In the genomic region with DNA sequence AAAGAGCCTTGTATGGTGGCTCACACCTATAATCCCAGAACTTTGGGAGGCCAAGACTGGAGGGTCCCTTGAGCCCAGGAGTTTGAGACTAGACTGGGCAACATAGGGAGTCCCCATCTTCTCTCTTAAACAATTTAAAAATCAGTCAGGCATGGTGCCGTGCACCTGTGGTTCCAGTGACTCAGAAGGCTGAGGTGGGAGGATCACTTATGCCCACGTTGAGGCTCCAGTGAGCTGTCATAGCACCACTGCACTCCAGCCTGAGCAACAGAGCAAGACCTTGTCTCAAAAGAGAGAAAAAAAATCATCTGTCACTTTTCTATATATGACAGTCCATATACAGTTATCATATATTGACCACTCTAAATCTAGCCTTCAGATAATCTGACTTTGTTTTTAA, we compare ENCODE assay signal across 16 cellular contexts.
DNase-seq lines count a peak whose midpoint lies in the region; ATAC-seq and TF ChIP-seq lines count a peak whose summit lies in the region.
"Had no signal": no experiment of that assay in that cellular context is flagged by ENCODE, and none has a peak within 500 bp of the region (broad histone marks: within the 10 kb centered on the region; RNA-seq: fewer than 3 reads in every experiment).

No MANE protein-coding gene starts in this region.

- H3K56ac ChIP-seq in IMR-90 (ENCODE audit: extremely low read depth, insufficient read depth, low read length), result peak overlapping the region; percentile 17; the same call in 1 of the 2 replicates

- H3K27me3 ChIP-seq in IMR-90 (ENCODE audit: control insufficient read depth, insufficient read depth, low read length), result no peaks in the 10 kb centered on the region

- dilution Hi-C loops in IMR-90 (cut with HindIII; ENCODE audit: low sequenced_read_pairs, unreplicated experiment), result no loop called here

- TF ChIP-seq RAD21 in IMR-90 (IDR thresholded peaks at IDR 0.05; ENCODE audit: low read length), result no peak

- H3K4me2 ChIP-seq in IMR-90 (ENCODE audit: low read depth, low read length), result no peak overlapping the region
- H3K4me2 ChIP-seq: SK-N-SH had no signal

- 0 out of 2 replicates have a peak overlapping the region, but pooled peaks have one; percentile 66 for H3K23ac ChIP-seq in IMR-90 (ENCODE audit: low read depth, low read length)

- no peaks in the 10 kb centered on the region for H3K79me1 ChIP-seq in IMR-90 (ENCODE audit: low read depth in 1 of 2, low read length in 2 of 2)

- H3K4me1 ChIP-seq in IMR-90 (ENCODE audit: control insufficient read depth, insufficient read depth, low read length), result peaks cover 11% of the 10 kb centered on the region
- H3K4me1 ChIP-seq: prostate gland had no signal

- H3K9me1 ChIP-seq in IMR-90 (ENCODE audit: insufficient read depth, low read length), result peaks cover 10% of the 10 kb centered on the region

- no peaks in the 10 kb centered on the region for H3K36me3 ChIP-seq in IMR-90 (ENCODE audit: control insufficient read depth, insufficient read depth, low read length)
- H3K36me3 ChIP-seq: prostate gland had no signal

- H2AK5ac ChIP-seq in IMR-90 (ENCODE audit: low read depth, low read length), result peak overlapping the region; percentile 99

- H2AK9ac ChIP-seq in IMR-90 (replicated peaks; ENCODE audit: low read depth, low read length, poor library complexity), result no peak overlapping the region

- H4K8ac ChIP-seq in IMR-90 (ENCODE audit: low read depth in 2 of 2, low read length in 2 of 2), result peak overlapping the region; percentile 79 to 97

- peak overlapping the region; percentile 98 for H3K18ac ChIP-seq in IMR-90 (ENCODE audit: low read depth, low read length)

- ATAC-seq in GM19351 (IDR thresholded peaks at IDR 0.05; ENCODE audit: unreplicated experiment), result peak; percentile 83
- no peak for ATAC-seq in IMR-90 (ENCODE audit: low read depth)
- no peak for ATAC-seq in HG02623 (IDR thresholded peaks at IDR 0.05; ENCODE audit: unreplicated experiment)
- ATAC-seq in HG03135 (IDR thresholded peaks at IDR 0.05; ENCODE audit: unreplicated experiment), result no peak

- peak overlapping the region; percentile 79 for H4K5ac ChIP-seq in IMR-90 (ENCODE audit: low read depth, low read length)

- POLR2A ChIA-PET in IMR-90 (lab: Charles Lee; ENCODE audit: unreplicated experiment), result no interaction called here

- BruUV-seq in IMR-90 (replicated peaks; lab: Mats Ljungman, UMichigan), result no TSS peak

- peak overlapping the region; percentile 98 for H2BK15ac ChIP-seq in IMR-90 (ENCODE audit: low read depth, low read length)

- H2BK5ac ChIP-seq in IMR-90 (ENCODE audit: low read depth, low read length, poor library complexity, severe bottlenecking), result peak overlapping the region; percentile 73

- no peak overlapping the region for H3K9ac ChIP-seq in IMR-90 (ENCODE audit: low read depth, low read length)
- H3K9ac ChIP-seq: SK-N-SH had no signal

- DNase-seq in Daoy (ENCODE audit: low read depth), result peak; percentile 5
- no peak for DNase-seq in IMR-90
- DNase-seq in head of caudate nucleus, result peak in 33 of 42 donors; percentile 5 to 78 (median 33)
- no peak for DNase-seq in cerebellar cortex (ENCODE audit: low spot score)
- DNase-seq in globus pallidus (ENCODE audit: low spot score), result no peak
- DNase-seq: amniotic stem cell, DND-41, H9, KG1, NCI-H2029, SK-N-SH had no signal

- peak overlapping the region; percentile 97 for H2BK120ac ChIP-seq in IMR-90 (ENCODE audit: low read depth, low read length)

- intact Hi-C loops in IMR-90 (cut with micrococcal nuclease) (loop anchor here (5.0 kb wide), 1 partner anchor 207 kb away; no protein-coding TSS in a partner anchor), head of caudate nucleus (cut with DNase I) (loop anchor here (10.0 kb wide), 1 partner anchor 280 kb away; no protein-coding TSS in a partner anchor)

- H3K4me3 ChIP-seq in IMR-90 (ENCODE audit: insufficient read depth, low read depth, low read length), result no peak overlapping the region
- H3K4me3 ChIP-seq: prostate gland had no signal

- H3K27ac ChIP-seq in IMR-90 (ENCODE audit: insufficient read depth, low read length), result peak overlapping the region; percentile 91
- H3K27ac ChIP-seq: prostate gland, VCaP had no signal

- H2BK20ac ChIP-seq in IMR-90 (ENCODE audit: low read depth, low read length), result peak overlapping the region; percentile 97

- H2AFZ ChIP-seq in IMR-90 (replicated peaks; ENCODE audit: low read length, poor library complexity), result no peak overlapping the region

- TF ChIP-seq CTCF in IMR-90 (conservative IDR thresholded peaks at IDR 0.05; ENCODE audit: low read depth, low read length), result no peak

- no peak for TF ChIP-seq POLR2A in IMR-90 (IDR thresholded peaks at IDR 0.05; ENCODE audit: low read depth, low read length)

- in situ Hi-C loops in IMR-90 (cut with MboI; ENCODE audit: low sequenced_read_pairs), result loop anchor here (10.0 to 25.0 kb wide), 4 partner anchors 280 to 772 kb away; no protein-coding TSS in a partner anchor

- peaks cover 3% of the 10 kb centered on the region for H3K9me3 ChIP-seq in IMR-90 (ENCODE audit: control insufficient read depth, insufficient read depth, low read length)
- H3K9me3 ChIP-seq: prostate gland, SK-N-SH had no signal

- no peaks in the 10 kb centered on the region for H4K20me1 ChIP-seq in IMR-90 (ENCODE audit: insufficient read depth, low read length)

- no CpG with 5 or more reads among the region's 2 CpGs for whole genome bisulfite sequencing in IMR-90 (ENCODE audit: extremely low coverage in 2 of 2, insufficient read length in 1 of 2), 2 experiments

- peak overlapping the region; percentile 87 for H3K14ac ChIP-seq in IMR-90 (replicated peaks; ENCODE audit: low read depth, low read length)

- CTCF ChIA-PET in IMR-90 (lab: Yijun Ruan, JAX), result interaction anchor here (0.6 to 0.9 kb wide), 2 partner anchors 268 to 410 kb away, joined by 4 read pairs; no protein-coding TSS in a partner anchor

- H4K91ac ChIP-seq in IMR-90 (ENCODE audit: insufficient read depth, low read depth, low read length), result peak overlapping the region; percentile 99

- peak overlapping the region; percentile 99 for H3K4ac ChIP-seq in IMR-90 (ENCODE audit: low read depth, low read length)

TF ChIP-seq in IMR-90, 13 proteins besides CTCF, POLR2A, EP300 and RAD21:
- no peak for TF ChIP-seq CHD1 (IDR thresholded peaks at IDR 0.05; ENCODE audit: low read depth, low read length)
- TF ChIP-seq, protein P1, sequence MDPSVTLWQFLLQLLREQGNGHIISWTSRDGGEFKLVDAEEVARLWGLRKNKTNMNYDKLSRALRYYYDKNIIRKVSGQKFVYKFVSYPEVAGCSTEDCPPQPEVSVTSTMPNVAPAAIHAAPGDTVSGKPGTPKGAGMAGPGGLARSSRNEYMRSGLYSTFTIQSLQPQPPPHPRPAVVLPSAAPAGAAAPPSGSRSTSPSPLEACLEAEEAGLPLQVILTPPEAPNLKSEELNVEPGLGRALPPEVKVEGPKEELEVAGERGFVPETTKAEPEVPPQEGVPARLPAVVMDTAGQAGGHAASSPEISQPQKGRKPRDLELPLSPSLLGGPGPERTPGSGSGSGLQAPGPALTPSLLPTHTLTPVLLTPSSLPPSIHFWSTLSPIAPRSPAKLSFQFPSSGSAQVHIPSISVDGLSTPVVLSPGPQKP (IDR thresholded peaks at IDR 0.05; ENCODE audit: borderline replicate concordance, low read depth, low read length), result no peak
- no peak for TF ChIP-seq NFE2L2 (IDR thresholded peaks at IDR 0.05; ENCODE audit: low read depth, low read length)
- no peak for TF ChIP-seq MXI1 (IDR thresholded peaks at IDR 0.05; ENCODE audit: borderline replicate concordance, low read depth, low read length)
- no peak for TF ChIP-seq MAFK (IDR thresholded peaks at IDR 0.05; ENCODE audit: low read depth, low read length)
- no peak for TF ChIP-seq SMC3 (IDR thresholded peaks at IDR 0.05; ENCODE audit: low read depth, low read length)
- TF ChIP-seq FOS (IDR thresholded peaks at IDR 0.05; ENCODE audit: low read depth, low read length), result no peak
- TF ChIP-seq CEBPB (IDR thresholded peaks at IDR 0.05; ENCODE audit: low read depth, low read length), result no peak

Comparison
In these comparisons a context has a peak if more than half of its experiments do, and no peak if none do; other contexts are left out.
1. DNase-seq: peak in Daoy (single experiment) and head of caudate nucleus (33 of 42); none in IMR-90 (single experiment), cerebellar cortex (single experiment) and globus pallidus (single experiment).